ENCODE assay signal across 1 cellular context in the genomic region with DNA sequence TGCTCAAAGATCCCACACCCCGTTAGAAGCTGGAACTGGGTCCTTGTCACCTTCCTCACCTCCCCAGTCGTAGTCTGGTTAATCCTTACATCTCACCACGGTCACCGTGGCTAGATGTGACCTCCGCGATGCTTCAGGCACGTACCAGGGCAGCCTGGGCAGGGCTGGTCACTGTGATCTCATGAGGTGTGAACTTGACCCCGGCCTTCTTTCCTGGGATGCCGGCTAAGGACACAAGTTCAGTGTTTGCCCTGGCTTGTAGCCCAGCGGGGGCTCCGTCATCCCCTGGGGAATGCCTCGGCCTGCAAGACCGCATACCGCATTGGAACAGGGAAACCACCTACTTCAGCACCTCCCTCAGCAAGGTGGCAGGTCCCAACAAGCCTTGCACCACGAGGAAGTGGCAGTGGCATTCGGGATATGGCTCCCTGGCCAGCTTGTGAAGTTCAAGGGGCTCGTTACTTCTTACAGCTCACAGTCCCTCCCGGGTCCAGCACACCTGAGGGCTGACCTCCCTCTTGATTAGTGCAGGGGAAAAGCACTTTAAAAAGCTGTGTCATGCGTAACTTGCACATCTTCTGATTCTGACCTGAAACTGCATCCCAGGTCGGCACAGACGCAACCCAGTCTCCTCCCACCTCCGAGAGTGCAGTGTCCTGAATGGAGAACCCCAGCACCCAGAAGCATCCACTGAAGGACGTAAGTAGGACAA.
TF ChIP-seq lines count a peak whose summit lies in the region.

No MANE protein-coding gene starts in this region.

TF ChIP-seq in HepG2, 621 proteins besides CTCF, POLR2A, EP300 and RAD21 (continued from another document and continues in another):
- TF ChIP-seq, protein P1, sequence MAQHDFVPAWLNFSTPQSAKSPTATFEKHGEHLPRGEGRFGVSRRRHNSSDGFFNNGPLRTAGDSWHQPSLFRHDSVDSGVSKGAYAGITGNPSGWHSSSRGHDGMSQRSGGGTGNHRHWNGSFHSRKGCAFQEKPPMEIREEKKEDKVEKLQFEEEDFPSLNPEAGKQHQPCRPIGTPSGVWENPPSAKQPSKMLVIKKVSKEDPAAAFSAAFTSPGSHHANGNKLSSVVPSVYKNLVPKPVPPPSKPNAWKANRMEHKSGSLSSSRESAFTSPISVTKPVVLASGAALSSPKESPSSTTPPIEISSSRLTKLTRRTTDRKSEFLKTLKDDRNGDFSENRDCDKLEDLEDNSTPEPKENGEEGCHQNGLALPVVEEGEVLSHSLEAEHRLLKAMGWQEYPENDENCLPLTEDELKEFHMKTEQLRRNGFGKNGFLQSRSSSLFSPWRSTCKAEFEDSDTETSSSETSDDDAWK (CRISPR knock-in tag; IDR thresholded peaks at IDR 0.05) = no peak
- TF ChIP-seq CBFB (CRISPR knock-in tag; IDR thresholded peaks at IDR 0.05) (peak; percentile 61; the same call in 1 of the 2 replicates), SALL1 (CRISPR knock-in tag; IDR thresholded peaks at IDR 0.05) (peak; percentile 89), NFIB (CRISPR knock-in tag; IDR thresholded peaks at IDR 0.05; ENCODE audit: borderline replicate concordance) (no peak), ZNF547 (CRISPR knock-in tag; IDR thresholded peaks at IDR 0.05) (peak; percentile 53; the same call in 1 of the 2 replicates), SRY (CRISPR knock-in tag; IDR thresholded peaks at IDR 0.05) (no peak), KLF16 (CRISPR knock-in tag; IDR thresholded peaks at IDR 0.05) (no peak), FOSL2 (CRISPR knock-in tag; IDR thresholded peaks at IDR 0.05) (peak; percentile 75), ZNF557 (CRISPR knock-in tag; IDR thresholded peaks at IDR 0.05) (no peak), SPEN (CRISPR knock-in tag; IDR thresholded peaks at IDR 0.05; ENCODE audit: low read depth) (peak; percentile 89), FOXK1 (CRISPR knock-in tag; IDR thresholded peaks at IDR 0.05; ENCODE audit: borderline replicate concordance, low read depth) (peak; percentile 76), GATAD2A (CRISPR knock-in tag; IDR thresholded peaks at IDR 0.05) (peak; percentile 72), ZNF550 (CRISPR knock-in tag; IDR thresholded peaks at IDR 0.05; ENCODE audit: borderline replicate concordance) (no peak), TEAD2 (CRISPR knock-in tag; IDR thresholded peaks at IDR 0.05) (no peak), SUZ12 (IDR thresholded peaks at IDR 0.05; ENCODE audit: low read depth, low read length) (no peak), ZNF292 (CRISPR knock-in tag; IDR thresholded peaks at IDR 0.05; ENCODE audit: borderline replicate concordance, low read depth) (peak; percentile 69; the same call in 1 of the 2 replicates), NRL (CRISPR knock-in tag; IDR thresholded peaks at IDR 0.05; ENCODE audit: borderline replicate concordance) (peak; percentile 89), DR1 (CRISPR knock-in tag; IDR thresholded peaks at IDR 0.05) (no peak), KDM6A (CRISPR knock-in tag; IDR thresholded peaks at IDR 0.05; ENCODE audit: low read depth) (no peak), ZNF20 (CRISPR knock-in tag; IDR thresholded peaks at IDR 0.05) (no peak)
- TF ChIP-seq, protein P2, sequence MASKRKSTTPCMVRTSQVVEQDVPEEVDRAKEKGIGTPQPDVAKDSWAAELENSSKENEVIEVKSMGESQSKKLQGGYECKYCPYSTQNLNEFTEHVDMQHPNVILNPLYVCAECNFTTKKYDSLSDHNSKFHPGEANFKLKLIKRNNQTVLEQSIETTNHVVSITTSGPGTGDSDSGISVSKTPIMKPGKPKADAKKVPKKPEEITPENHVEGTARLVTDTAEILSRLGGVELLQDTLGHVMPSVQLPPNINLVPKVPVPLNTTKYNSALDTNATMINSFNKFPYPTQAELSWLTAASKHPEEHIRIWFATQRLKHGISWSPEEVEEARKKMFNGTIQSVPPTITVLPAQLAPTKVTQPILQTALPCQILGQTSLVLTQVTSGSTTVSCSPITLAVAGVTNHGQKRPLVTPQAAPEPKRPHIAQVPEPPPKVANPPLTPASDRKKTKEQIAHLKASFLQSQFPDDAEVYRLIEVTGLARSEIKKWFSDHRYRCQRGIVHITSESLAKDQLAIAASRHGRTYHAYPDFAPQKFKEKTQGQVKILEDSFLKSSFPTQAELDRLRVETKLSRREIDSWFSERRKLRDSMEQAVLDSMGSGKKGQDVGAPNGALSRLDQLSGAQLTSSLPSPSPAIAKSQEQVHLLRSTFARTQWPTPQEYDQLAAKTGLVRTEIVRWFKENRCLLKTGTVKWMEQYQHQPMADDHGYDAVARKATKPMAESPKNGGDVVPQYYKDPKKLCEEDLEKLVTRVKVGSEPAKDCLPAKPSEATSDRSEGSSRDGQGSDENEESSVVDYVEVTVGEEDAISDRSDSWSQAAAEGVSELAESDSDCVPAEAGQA (IDR thresholded peaks at IDR 0.05; ENCODE audit: low read depth) = peak; percentile 57; the same call in 1 of the 2 replicates
- TF ChIP-seq, protein P2 (CRISPR knock-in tag; IDR thresholded peaks at IDR 0.05; ENCODE audit: borderline replicate concordance) = no peak
- TF ChIP-seq, protein P3, sequence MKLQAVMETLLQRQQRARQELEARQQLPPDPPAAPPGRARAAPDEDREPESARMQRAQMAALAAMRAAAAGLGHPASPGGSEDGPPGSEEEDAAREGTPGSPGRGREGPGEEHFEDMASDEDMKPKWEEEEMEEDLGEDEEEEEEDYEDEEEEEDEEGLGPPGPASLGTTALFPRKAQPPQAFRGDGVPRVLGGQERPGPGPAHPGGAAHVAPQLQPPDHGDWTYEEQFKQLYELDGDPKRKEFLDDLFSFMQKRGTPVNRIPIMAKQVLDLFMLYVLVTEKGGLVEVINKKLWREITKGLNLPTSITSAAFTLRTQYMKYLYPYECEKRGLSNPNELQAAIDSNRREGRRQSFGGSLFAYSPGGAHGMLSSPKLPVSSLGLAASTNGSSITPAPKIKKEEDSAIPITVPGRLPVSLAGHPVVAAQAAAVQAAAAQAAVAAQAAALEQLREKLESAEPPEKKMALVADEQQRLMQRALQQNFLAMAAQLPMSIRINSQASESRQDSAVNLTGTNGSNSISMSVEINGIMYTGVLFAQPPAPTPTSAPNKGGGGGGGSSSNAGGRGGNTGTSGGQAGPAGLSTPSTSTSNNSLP (IDR thresholded peaks at IDR 0.05; ENCODE audit: low read depth, low read length) = no peak
- TF ChIP-seq, protein P4, sequence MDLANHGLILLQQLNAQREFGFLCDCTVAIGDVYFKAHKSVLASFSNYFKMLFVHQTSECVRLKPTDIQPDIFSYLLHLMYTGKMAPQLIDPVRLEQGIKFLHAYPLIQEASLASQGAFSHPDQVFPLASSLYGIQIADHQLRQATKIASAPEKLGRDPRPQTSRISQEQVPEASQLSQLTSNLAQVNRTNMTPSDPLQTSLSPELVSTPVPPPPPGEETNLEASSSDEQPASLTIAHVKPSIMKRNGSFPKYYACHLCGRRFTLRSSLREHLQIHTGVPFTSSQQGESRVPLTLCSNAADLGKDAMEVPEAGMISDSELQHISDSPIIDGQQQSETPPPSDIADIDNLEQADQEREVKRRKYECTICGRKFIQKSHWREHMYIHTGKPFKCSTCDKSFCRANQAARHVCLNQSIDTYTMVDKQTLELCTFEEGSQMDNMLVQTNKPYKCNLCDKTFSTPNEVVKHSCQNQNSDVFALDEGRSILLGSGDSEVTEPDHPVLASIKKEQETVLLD (CRISPR knock-in tag; IDR thresholded peaks at IDR 0.05; ENCODE audit: low read depth) = no peak
- TF ChIP-seq, protein P5, sequence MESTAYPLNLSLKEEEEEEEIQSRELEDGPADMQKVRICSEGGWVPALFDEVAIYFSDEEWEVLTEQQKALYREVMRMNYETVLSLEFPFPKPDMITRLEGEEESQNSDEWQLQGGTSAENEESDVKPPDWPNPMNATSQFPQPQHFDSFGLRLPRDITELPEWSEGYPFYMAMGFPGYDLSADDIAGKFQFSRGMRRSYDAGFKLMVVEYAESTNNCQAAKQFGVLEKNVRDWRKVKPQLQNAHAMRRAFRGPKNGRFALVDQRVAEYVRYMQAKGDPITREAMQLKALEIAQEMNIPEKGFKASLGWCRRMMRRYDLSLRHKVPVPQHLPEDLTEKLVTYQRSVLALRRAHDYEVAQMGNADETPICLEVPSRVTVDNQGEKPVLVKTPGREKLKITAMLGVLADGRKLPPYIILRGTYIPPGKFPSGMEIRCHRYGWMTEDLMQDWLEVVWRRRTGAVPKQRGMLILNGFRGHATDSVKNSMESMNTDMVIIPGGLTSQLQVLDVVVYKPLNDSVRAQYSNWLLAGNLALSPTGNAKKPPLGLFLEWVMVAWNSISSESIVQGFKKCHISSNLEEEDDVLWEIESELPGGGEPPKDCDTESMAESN (CRISPR knock-in tag; conservative IDR thresholded peaks at IDR 0.05) = peak; percentile 70; the same call in 1 of the 2 replicates
- TF ChIP-seq, protein P6, sequence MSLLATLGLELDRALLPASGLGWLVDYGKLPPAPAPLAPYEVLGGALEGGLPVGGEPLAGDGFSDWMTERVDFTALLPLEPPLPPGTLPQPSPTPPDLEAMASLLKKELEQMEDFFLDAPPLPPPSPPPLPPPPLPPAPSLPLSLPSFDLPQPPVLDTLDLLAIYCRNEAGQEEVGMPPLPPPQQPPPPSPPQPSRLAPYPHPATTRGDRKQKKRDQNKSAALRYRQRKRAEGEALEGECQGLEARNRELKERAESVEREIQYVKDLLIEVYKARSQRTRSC (CRISPR knock-in tag; IDR thresholded peaks at IDR 0.05; ENCODE audit: low read depth) = no peak
- TF ChIP-seq, protein P7, sequence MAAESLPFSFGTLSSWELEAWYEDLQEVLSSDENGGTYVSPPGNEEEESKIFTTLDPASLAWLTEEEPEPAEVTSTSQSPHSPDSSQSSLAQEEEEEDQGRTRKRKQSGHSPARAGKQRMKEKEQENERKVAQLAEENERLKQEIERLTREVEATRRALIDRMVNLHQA (CRISPR knock-in tag; IDR thresholded peaks at IDR 0.05) = no peak
- TF ChIP-seq, protein P8, sequence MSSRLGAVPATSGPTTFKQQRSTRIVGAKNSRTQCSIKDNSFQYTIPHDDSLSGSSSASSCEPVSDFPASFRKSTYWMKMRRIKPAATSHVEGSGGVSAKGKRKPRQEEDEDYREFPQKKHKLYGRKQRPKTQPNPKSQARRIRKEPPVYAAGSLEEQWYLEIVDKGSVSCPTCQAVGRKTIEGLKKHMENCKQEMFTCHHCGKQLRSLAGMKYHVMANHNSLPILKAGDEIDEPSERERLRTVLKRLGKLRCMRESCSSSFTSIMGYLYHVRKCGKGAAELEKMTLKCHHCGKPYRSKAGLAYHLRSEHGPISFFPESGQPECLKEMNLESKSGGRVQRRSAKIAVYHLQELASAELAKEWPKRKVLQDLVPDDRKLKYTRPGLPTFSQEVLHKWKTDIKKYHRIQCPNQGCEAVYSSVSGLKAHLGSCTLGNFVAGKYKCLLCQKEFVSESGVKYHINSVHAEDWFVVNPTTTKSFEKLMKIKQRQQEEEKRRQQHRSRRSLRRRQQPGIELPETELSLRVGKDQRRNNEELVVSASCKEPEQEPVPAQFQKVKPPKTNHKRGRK (CRISPR knock-in tag; IDR thresholded peaks at IDR 0.05) = no peak
- TF ChIP-seq, protein P9, sequence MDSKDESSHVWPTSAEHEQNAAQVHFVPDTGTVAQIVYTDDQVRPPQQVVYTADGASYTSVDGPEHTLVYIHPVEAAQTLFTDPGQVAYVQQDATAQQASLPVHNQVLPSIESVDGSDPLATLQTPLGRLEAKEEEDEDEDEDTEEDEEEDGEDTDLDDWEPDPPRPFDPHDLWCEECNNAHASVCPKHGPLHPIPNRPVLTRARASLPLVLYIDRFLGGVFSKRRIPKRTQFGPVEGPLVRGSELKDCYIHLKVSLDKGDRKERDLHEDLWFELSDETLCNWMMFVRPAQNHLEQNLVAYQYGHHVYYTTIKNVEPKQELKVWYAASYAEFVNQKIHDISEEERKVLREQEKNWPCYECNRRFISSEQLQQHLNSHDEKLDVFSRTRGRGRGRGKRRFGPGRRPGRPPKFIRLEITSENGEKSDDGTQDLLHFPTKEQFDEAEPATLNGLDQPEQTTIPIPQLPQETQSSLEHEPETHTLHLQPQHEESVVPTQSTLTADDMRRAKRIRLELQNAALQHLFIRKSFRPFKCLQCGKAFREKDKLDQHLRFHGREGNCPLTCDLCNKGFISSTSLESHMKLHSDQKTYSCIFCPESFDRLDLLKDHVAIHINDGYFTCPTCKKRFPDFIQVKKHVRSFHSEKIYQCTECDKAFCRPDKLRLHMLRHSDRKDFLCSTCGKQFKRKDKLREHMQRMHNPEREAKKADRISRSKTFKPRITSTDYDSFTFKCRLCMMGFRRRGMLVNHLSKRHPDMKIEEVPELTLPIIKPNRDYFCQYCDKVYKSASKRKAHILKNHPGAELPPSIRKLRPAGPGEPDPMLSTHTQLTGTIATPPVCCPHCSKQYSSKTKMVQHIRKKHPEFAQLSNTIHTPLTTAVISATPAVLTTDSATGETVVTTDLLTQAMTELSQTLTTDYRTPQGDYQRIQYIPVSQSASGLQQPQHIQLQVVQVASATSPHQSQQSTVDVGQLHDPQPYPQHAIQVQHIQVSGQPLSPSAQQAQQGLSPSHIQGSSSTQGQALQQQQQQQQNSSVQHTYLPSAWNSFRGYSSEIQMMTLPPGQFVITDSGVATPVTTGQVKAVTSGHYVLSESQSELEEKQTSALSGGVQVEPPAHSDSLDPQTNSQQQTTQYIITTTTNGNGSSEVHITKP (CRISPR knock-in tag; IDR thresholded peaks at IDR 0.05; ENCODE audit: low read depth) = peak; percentile 81
